1 cellular context compared by ENCODE assay signal in genomic region chr1:247111636-247112478, GRCh38.
A peak's percentile ranks its signal among the peaks of the same experiment; 100 is the strongest.
TF ChIP-seq lines count a peak whose summit lies in the region.

No MANE protein-coding gene starts in this region.

TF ChIP-seq in K562, 482 proteins besides CTCF, POLR2A, EP300 and RAD21 (continued from another document and continues in another):
- TF ChIP-seq CUX1 (CRISPR knock-in tag; IDR thresholded peaks at IDR 0.05) (no peak), ZEB2 (IDR thresholded peaks at IDR 0.05) (0 out of 2 replicates have a peak, but pooled peaks have one; percentile 28), TSHZ1 (CRISPR knock-in tag; IDR thresholded peaks at IDR 0.05) (no peak), RNF219 (CRISPR knock-in tag; IDR thresholded peaks at IDR 0.05) (no peak), HNRNPUL1 (IDR thresholded peaks at IDR 0.05; ENCODE audit: low read length) (no peak), CBX1 (IDR thresholded peaks at IDR 0.05; ENCODE audit: low read depth) (peak; percentile 84; the same call in 1 of the 2 replicates), CREB3 (tag; conservative IDR thresholded peaks at IDR 0.05; ENCODE audit: low read depth) (no peak), USF2 (CRISPR knock-in tag; IDR thresholded peaks at IDR 0.05) (peak; percentile 2; the same call in 1 of the 2 replicates), HBP1 (CRISPR knock-in tag; IDR thresholded peaks at IDR 0.05) (no peak), CGGBP1 (CRISPR knock-in tag; IDR thresholded peaks at IDR 0.05) (no peak), GABPB2 (CRISPR knock-in tag; conservative IDR thresholded peaks at IDR 0.05) (no peak), HLTF (IDR thresholded peaks at IDR 0.05) (no peak), GTF2E2 (tag; IDR thresholded peaks at IDR 0.05) (0 out of 2 replicates have a peak, but pooled peaks have one; percentile 12), ZNF584 (CRISPR knock-in tag; IDR thresholded peaks at IDR 0.05; ENCODE audit: low read depth) (no peak), UBTF (IDR thresholded peaks at IDR 0.05; ENCODE audit: borderline replicate concordance in 1 of 2, low read depth in 2 of 2, low read length in 2 of 2) (peak; percentile 83 to 89), KDM5B (IDR thresholded peaks at IDR 0.05; ENCODE audit: insufficient replicate concordance, low read depth, low read length) (no peak), RBM39 (optimal IDR thresholded peaks at IDR 0.05; ENCODE audit: low read depth, low read length) (no peak), ZNF280B (CRISPR knock-in tag; IDR thresholded peaks at IDR 0.05) (no peak), TAL1 (IDR thresholded peaks at IDR 0.05) (no peak), ZNF140 (CRISPR knock-in tag; IDR thresholded peaks at IDR 0.05) (no peak), DEAF1 (CRISPR knock-in tag; IDR thresholded peaks at IDR 0.05) (no peak), FOXK2 (conservative IDR thresholded peaks at IDR 0.05 in 1 of 2, IDR thresholded peaks at IDR 0.05 in 1 of 2; ENCODE audit: low read depth in 2 of 2) (peak; percentile 16 to 58; a peak in 1 of 4 replicates), ARNT (IDR thresholded peaks at IDR 0.05) (no peak), ESRRB (CRISPR knock-in tag; IDR thresholded peaks at IDR 0.05; ENCODE audit: borderline replicate concordance) (no peak), BHLHE40 (IDR thresholded peaks at IDR 0.05; ENCODE audit: low read length) (peak; percentile 52), ZNF12 (CRISPR knock-in tag; IDR thresholded peaks at IDR 0.05) (no peak), MAFK (IDR thresholded peaks at IDR 0.05; ENCODE audit: low read length) (no peak), SREBF1 (IDR thresholded peaks at IDR 0.05; ENCODE audit: borderline replicate concordance, low read depth, low read length) (no peak), TSC22D4 (tag; IDR thresholded peaks at IDR 0.05) (no peak), XRCC5 (IDR thresholded peaks at IDR 0.05; ENCODE audit: low read depth, low read length) (no peak), ZNF347 (CRISPR knock-in tag; IDR thresholded peaks at IDR 0.05; ENCODE audit: low read depth) (no peak), RBM25 (IDR thresholded peaks at IDR 0.05; ENCODE audit: low read depth, low read length, severe bottlenecking) (no peak), MEF2A (IDR thresholded peaks at IDR 0.05; ENCODE audit: control insufficient read depth, low read depth, low read length) (no peak), ZNF197 (CRISPR knock-in tag; IDR thresholded peaks at IDR 0.05; ENCODE audit: low read depth) (no peak), RCOR1 (IDR thresholded peaks at IDR 0.05; ENCODE audit: borderline replicate concordance in 1 of 2, low read depth in 2 of 2, low read length in 2 of 2) (peak in 1 of 2 experiments; percentile 39; a peak in 2 of 4 replicates), BRD4 (IDR thresholded peaks at IDR 0.05) (no peak), XRCC4 (IDR thresholded peaks at IDR 0.05; ENCODE audit: extremely low read depth, insufficient read depth, insufficient read length) (no peak)
